ENCODE assay signal across 1 cellular context in genomic region chr11:65491614-65492386, GRCh38.
TF ChIP-seq lines count a peak whose summit lies in the region.

No MANE protein-coding gene starts in this region.

TF ChIP-seq in A549, 52 proteins besides CTCF, POLR2A, EP300 and RAD21 (continued from another document):
- TF ChIP-seq ATOH8 (CRISPR knock-in tag; IDR thresholded peaks at IDR 0.05; ENCODE audit: low read depth) (peak; percentile 30; the same call in 1 of the 2 replicates), HEYL (CRISPR knock-in tag; IDR thresholded peaks at IDR 0.05) (peak; percentile 35; the same call in 1 of the 2 replicates), MAZ (IDR thresholded peaks at IDR 0.05; ENCODE audit: borderline replicate concordance, low read depth, low read length) (no peak), BHLHE40 (IDR thresholded peaks at IDR 0.05; ENCODE audit: low read depth, low read length) (no peak), RCOR1 (IDR thresholded peaks at IDR 0.05; ENCODE audit: low read depth, low read length) (no peak), NR3C1 (IDR thresholded peaks at IDR 0.05) (no peak), ESRRA (IDR thresholded peaks at IDR 0.05; ENCODE audit: borderline replicate concordance, low read length) (no peak), EHF (CRISPR knock-in tag; IDR thresholded peaks at IDR 0.05) (no peak), NPAS2 (CRISPR knock-in tag; IDR thresholded peaks at IDR 0.05; ENCODE audit: borderline replicate concordance) (no peak), KDM5A (IDR thresholded peaks at IDR 0.05) (no peak), SREBF2 (IDR thresholded peaks at IDR 0.05) (no peak), POLR2AphosphoS2 (conservative IDR thresholded peaks at IDR 0.05; ENCODE audit: low read length) (no peak), NFE2L2 (conservative IDR thresholded peaks at IDR 0.05; ENCODE audit: low read length) (no peak)
- TF ChIP-seq, protein P1, sequence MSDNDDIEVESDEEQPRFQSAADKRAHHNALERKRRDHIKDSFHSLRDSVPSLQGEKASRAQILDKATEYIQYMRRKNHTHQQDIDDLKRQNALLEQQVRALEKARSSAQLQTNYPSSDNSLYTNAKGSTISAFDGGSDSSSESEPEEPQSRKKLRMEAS (IDR thresholded peaks at IDR 0.05), result peak; percentile 84
- TF ChIP-seq, protein P2, sequence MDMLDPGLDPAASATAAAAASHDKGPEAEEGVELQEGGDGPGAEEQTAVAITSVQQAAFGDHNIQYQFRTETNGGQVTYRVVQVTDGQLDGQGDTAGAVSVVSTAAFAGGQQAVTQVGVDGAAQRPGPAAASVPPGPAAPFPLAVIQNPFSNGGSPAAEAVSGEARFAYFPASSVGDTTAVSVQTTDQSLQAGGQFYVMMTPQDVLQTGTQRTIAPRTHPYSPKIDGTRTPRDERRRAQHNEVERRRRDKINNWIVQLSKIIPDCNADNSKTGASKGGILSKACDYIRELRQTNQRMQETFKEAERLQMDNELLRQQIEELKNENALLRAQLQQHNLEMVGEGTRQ (IDR thresholded peaks at IDR 0.05), result no peak
TF ChIP-seq in A549: peak in this region for 13.
